1 cellular context compared by ENCODE assay signal in the genomic region with DNA sequence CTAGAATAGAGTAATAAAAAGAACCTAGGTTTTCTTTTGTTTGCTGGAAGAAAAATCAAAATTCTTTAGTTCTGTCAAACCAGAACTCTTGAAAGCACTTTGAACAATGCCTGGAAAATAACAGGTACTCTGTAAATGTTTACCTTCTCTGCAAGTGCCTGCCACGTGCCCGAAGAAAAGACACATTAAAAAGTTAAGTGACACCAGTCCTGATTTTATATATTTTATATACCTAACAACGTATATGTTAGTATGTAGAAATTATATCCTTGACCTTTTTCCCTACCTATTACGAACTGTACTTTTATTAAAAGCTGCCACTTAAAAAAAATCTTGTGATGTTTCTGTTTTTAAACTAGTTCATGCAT.
TF ChIP-seq lines count a peak whose summit lies in the region.

No MANE protein-coding gene starts in this region.

TF ChIP-seq in liver, 16 proteins besides CTCF, POLR2A, EP300 and RAD21 (continued from another document):
- TF ChIP-seq GABPA (IDR thresholded peaks at IDR 0.05 in 1 of 2, conservative IDR thresholded peaks at IDR 0.05 in 1 of 2) (no peak), FOXA2 (IDR thresholded peaks at IDR 0.05) (no peak), SP1 (IDR thresholded peaks at IDR 0.05) (no peak), RXRA (IDR thresholded peaks at IDR 0.05) (no peak), FOXA1 (IDR thresholded peaks at IDR 0.05) (no peak)
- TF ChIP-seq, protein P1, sequence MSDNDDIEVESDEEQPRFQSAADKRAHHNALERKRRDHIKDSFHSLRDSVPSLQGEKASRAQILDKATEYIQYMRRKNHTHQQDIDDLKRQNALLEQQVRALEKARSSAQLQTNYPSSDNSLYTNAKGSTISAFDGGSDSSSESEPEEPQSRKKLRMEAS (IDR thresholded peaks at IDR 0.05): no peak
